8 cellular contexts compared by ENCODE assay signal in genomic region chr7:85995101-85995500, GRCh38.
"Had no signal": no experiment of that assay in that cellular context is flagged by ENCODE, and none has a peak within 500 bp of the region (broad histone marks: within the 10 kb centered on the region; RNA-seq: fewer than 3 reads in every experiment).

No MANE protein-coding gene starts in this region.

- ATAC-seq: GM23338, HepG2 had no signal

- H3K4me2 ChIP-seq: GM23338 had no signal

- H2AFZ ChIP-seq: GM23338 had no signal

- FAIRE-seq: H1, H54, HepG2 had no signal

- H3K27ac ChIP-seq: HL-60 had no signal

- H3K4me3 ChIP-seq: GM23338 had no signal

- DNase-seq: H9, HCEC 1CT, KBM-7 had no signal
